15 cellular contexts compared by ENCODE assay signal in genomic region chr17:46166692-46167249, GRCh38. TPM values are rescaled to one million over a fixed set of nuclear protein-coding genes. Genes with fewer than 3 reads are reported as not detected.
DNase-seq lines count a peak whose midpoint lies in the region; ATAC-seq and TF ChIP-seq lines count a peak whose summit lies in the region.
"Had no signal": no experiment of that assay in that cellular context is flagged by ENCODE, and none has a peak within 500 bp of the region (broad histone marks: within the 10 kb centered on the region; RNA-seq: fewer than 3 reads in every experiment).

No MANE protein-coding gene starts in this region.

- H3K9me3 Mint-ChIP-seq in Caco-2 (ENCODE audit: unreplicated experiment) (no peaks in the 10 kb centered on the region), WTC11 (no peaks in the 10 kb centered on the region), natural killer cell (no peaks in the 10 kb centered on the region)

- H3K56ac ChIP-seq in mesendoderm (ENCODE audit: low read length), result no peak overlapping the region

- no peak overlapping the region for H3K9ac ChIP-seq in mesendoderm (ENCODE audit: low read length)
- H3K9ac ChIP-seq in trophoblast cell (ENCODE audit: low read length), result no peak overlapping the region

- POLR2A ChIA-PET in A673 (lab: Charles Lee; ENCODE audit: low non-redundant PET) (no interaction called here), Caco-2 (lab: Charles Lee) (no interaction called here), WTC11 (lab: Charles Lee) (no interaction called here)

- H3K27ac ChIP-seq in A673 (ENCODE audit: low read depth, low read length, poor library complexity, severe bottlenecking) (peak overlapping the region; percentile 65), mesendoderm (ENCODE audit: low read depth, low read length) (no peak overlapping the region), trophoblast cell (ENCODE audit: low read depth, low read length) (no peak overlapping the region)
- H3K27ac ChIP-seq: brain microvascular endothelial cell had no signal

- intact Hi-C loops in A673 (cut with micrococcal nuclease; ENCODE audit: unreplicated experiment) (no loop called here), Caco-2 (cut with micrococcal nuclease; ENCODE audit: unreplicated experiment) (no loop called here), natural killer cell (cut with micrococcal nuclease) (no loop called here)

- no peak overlapping the region for H2BK12ac ChIP-seq in trophoblast cell (ENCODE audit: low read length)

- H3K79me2 ChIP-seq in mesendoderm (ENCODE audit: control insufficient read depth, insufficient read depth, low read length), result peaks cover 93% of the 10 kb centered on the region
- H3K79me2 ChIP-seq in trophoblast cell (ENCODE audit: control insufficient read depth, insufficient read depth, low read length, poor library complexity), result peaks cover 25% of the 10 kb centered on the region

- DNase-seq in A673 (ENCODE audit: low spot score), result no peak
- DNase-seq in Caco-2, result no peak
- DNase-seq in WTC11 (ENCODE audit: low spot score), result no peak
- no peak for DNase-seq in natural killer cell
- DNase-seq in mesendoderm, result no peak
- no peak for DNase-seq in trophoblast cell
- DNase-seq: activated CD8-positive, alpha-beta memory T cell treated with anti-CD3 and anti-CD28 coated beads for 24 hours; activated gamma-delta T cell; BE2C; brain microvascular endothelial cell; NCI-H1930; NCI-H510A treated with DMSO at 0.1 percent for 48 hours had no signal

- H2AFZ ChIP-seq in trophoblast cell (ENCODE audit: insufficient read depth, low read length, poor library complexity), result no peak overlapping the region

- TF ChIP-seq CTCF in A673 (conservative IDR thresholded peaks at IDR 0.05; ENCODE audit: low read depth, low read length) (no peak), Caco-2 (IDR thresholded peaks at IDR 0.05; ENCODE audit: insufficient read depth in 1 of 2, low read depth in 1 of 2, low read length in 1 of 2, severe bottlenecking in 1 of 2, unreplicated experiment in 1 of 2) (no peak), WTC11 (IDR thresholded peaks at IDR 0.05) (no peak), natural killer cell (IDR thresholded peaks at IDR 0.05) (no peak)

- CTCF ChIA-PET in A673 (lab: Charles Lee), result interaction anchor here (0.6 to 1.3 kb wide), 2 partner anchors 9 to 26 kb away, joined by 3 to 6 read pairs; partner anchors contain the start of gene KANSL1
- CTCF ChIA-PET in Caco-2 (lab: Charles Lee), result no interaction called here
- CTCF ChIA-PET in WTC11 (lab: Charles Lee), result no interaction called here

- H3K27me3 Mint-ChIP-seq in Caco-2 (ENCODE audit: insufficient read depth, unreplicated experiment), result no peaks in the 10 kb centered on the region
- H3K27me3 Mint-ChIP-seq in WTC11 (ENCODE audit: low read depth), result no peaks in the 10 kb centered on the region
- H3K27me3 Mint-ChIP-seq in natural killer cell (ENCODE audit: low read depth in 2 of 2), result no peaks in the 10 kb centered on the region

- no peak overlapping the region for H3K4ac ChIP-seq in mesendoderm (ENCODE audit: low read depth, low read length)
- H3K4ac ChIP-seq in trophoblast cell (ENCODE audit: low read depth, low read length), result no peak overlapping the region

- H3K36me3 Mint-ChIP-seq in Caco-2 (ENCODE audit: insufficient read depth, unreplicated experiment) (peaks cover 49% of the 10 kb centered on the region), WTC11 (peaks cover 27% of the 10 kb centered on the region), natural killer cell (peaks cover 10% of the 10 kb centered on the region)

- no peak overlapping the region for H2BK15ac ChIP-seq in mesendoderm (replicated peaks; ENCODE audit: low read depth)

- no peak overlapping the region for H4K5ac ChIP-seq in mesendoderm (ENCODE audit: low read length)

- H3K27me3 ChIP-seq in A673 (replicated peaks; ENCODE audit: insufficient read depth, low read depth, low read length, poor library complexity) (no peaks in the 10 kb centered on the region), Caco-2 (replicated peaks; ENCODE audit: control insufficient read depth, insufficient read depth, low read length) (no peaks in the 10 kb centered on the region), mesendoderm (ENCODE audit: insufficient read depth, low read length, poor library complexity) (no peaks in the 10 kb centered on the region), trophoblast cell (ENCODE audit: insufficient read depth, low read length) (no peaks in the 10 kb centered on the region)
- H3K27me3 ChIP-seq: BE2C, brain microvascular endothelial cell had no signal

- H3K23ac ChIP-seq in mesendoderm (ENCODE audit: low read length), result no peak overlapping the region
- no peak overlapping the region for H3K23ac ChIP-seq in trophoblast cell (ENCODE audit: low read length)

- no CpG with 5 or more reads among the region's 2 CpGs for WGBS in mesendoderm (ENCODE audit: extremely low coverage, insufficient coverage, low lambda C conversion rate)
- WGBS in trophoblast cell (ENCODE audit: extremely low coverage, insufficient coverage, insufficient read length), result no CpG with 5 or more reads among the region's 2 CpGs

- H3K9me3 ChIP-seq in A673 (ENCODE audit: low read depth, low read length, poor library complexity, severe bottlenecking) (no peaks in the 10 kb centered on the region), Caco-2 (0 out of 2 replicates have a peak, but pooled peaks cover 2% of the 10 kb centered on the region), trophoblast cell (ENCODE audit: insufficient read depth, low read depth, low read length) (no peaks in the 10 kb centered on the region)
- H3K9me3 ChIP-seq: BE2C had no signal

- H3K14ac ChIP-seq in trophoblast cell (ENCODE audit: low read length), result no peak overlapping the region

- no peak overlapping the region for H4K8ac ChIP-seq in mesendoderm (ENCODE audit: low read depth, low read length)
- no peak overlapping the region for H4K8ac ChIP-seq in trophoblast cell (ENCODE audit: low read depth, low read length)

- H2AK5ac ChIP-seq in mesendoderm (ENCODE audit: low read length) (no peak overlapping the region), trophoblast cell (ENCODE audit: low read length) (no peak overlapping the region)

- H3K4me3 Mint-ChIP-seq in Caco-2 (ENCODE audit: unreplicated experiment), result no peak overlapping the region
- no peak overlapping the region for H3K4me3 Mint-ChIP-seq in WTC11
- peak overlapping the region; percentile 73 for H3K4me3 Mint-ChIP-seq in natural killer cell

- no peak overlapping the region for H2BK5ac ChIP-seq in mesendoderm (ENCODE audit: low read length)
- no peak overlapping the region for H2BK5ac ChIP-seq in trophoblast cell (ENCODE audit: low read depth, low read length, poor library complexity)

- H3K18ac ChIP-seq in mesendoderm (ENCODE audit: low read length) (no peak overlapping the region), trophoblast cell (ENCODE audit: low read length) (no peak overlapping the region)

- H3K79me1 ChIP-seq in mesendoderm (ENCODE audit: low read length) (peaks cover 20% of the 10 kb centered on the region), trophoblast cell (ENCODE audit: low read length) (no peaks in the 10 kb centered on the region)

- BruUV-seq in A673 (replicated peaks; lab: Mats Ljungman, UMichigan) (no TSS peak), Caco-2 (replicated peaks; lab: Mats Ljungman, UMichigan) (no TSS peak)

- H3K4me3 ChIP-seq in A673 (ENCODE audit: low read depth, low read length, poor library complexity, severe bottlenecking) (no peak overlapping the region), Caco-2 (ENCODE audit: low read depth, low read length) (no peak overlapping the region), mesendoderm (ENCODE audit: low read length) (no peak overlapping the region), trophoblast cell (ENCODE audit: low read depth, low read length) (no peak overlapping the region)

- no peak overlapping the region for H2BK120ac ChIP-seq in mesendoderm (ENCODE audit: low read depth, low read length)
- H2BK120ac ChIP-seq in trophoblast cell (ENCODE audit: insufficient read depth, low read length, poor library complexity), result no peak overlapping the region

- H3K27ac Mint-ChIP-seq in Caco-2 (ENCODE audit: unreplicated experiment) (peak overlapping the region; percentile 71), WTC11 (0 out of 2 replicates have a peak overlapping the region, but pooled peaks have one; percentile 16), natural killer cell (peak overlapping the region; percentile 32 to 83)

- H4K12ac ChIP-seq in trophoblast cell (ENCODE audit: low read depth, low read length), result no peak overlapping the region

- peaks cover 37% of the 10 kb centered on the region for H3K4me1 Mint-ChIP-seq in Caco-2 (ENCODE audit: low read depth, unreplicated experiment)
- H3K4me1 Mint-ChIP-seq in WTC11, result peaks cover 59% of the 10 kb centered on the region
- H3K4me1 Mint-ChIP-seq in natural killer cell, result peaks cover 74 to 83% of the 10 kb centered on the region in 2 donors

- H4K91ac ChIP-seq in trophoblast cell (ENCODE audit: low read depth, low read length), result no peak overlapping the region

- H3K4me1 ChIP-seq in A673 (ENCODE audit: insufficient read depth, low read length, poor library complexity, severe bottlenecking) (peaks cover 46% of the 10 kb centered on the region), Caco-2 (peaks cover 28% of the 10 kb centered on the region), mesendoderm (ENCODE audit: control insufficient read depth, low read depth, low read length) (peaks cover 5% of the 10 kb centered on the region), trophoblast cell (ENCODE audit: control insufficient read depth in 1 of 2, insufficient read depth in 2 of 2, low read length in 2 of 2) (peaks cover 0 to 1% of the 10 kb centered on the region in 2 experiments)
- H3K4me1 ChIP-seq: BE2C had no signal

- ATAC-seq in WTC11, result no peak
- ATAC-seq in natural killer cell, result no peak
- no peak for ATAC-seq in HG02840 (IDR thresholded peaks at IDR 0.05; ENCODE audit: low FRiP score, unreplicated experiment)
- ATAC-seq in GM18873 (IDR thresholded peaks at IDR 0.05; ENCODE audit: low FRiP score, unreplicated experiment), result no peak
- ATAC-seq: left lobe of liver had no signal

- H3K36me3 ChIP-seq in A673 (ENCODE audit: insufficient read depth, low read length, poor library complexity, severe bottlenecking) (peaks cover 30% of the 10 kb centered on the region), Caco-2 (ENCODE audit: control insufficient read depth, insufficient read depth, low read length) (peaks cover 3% of the 10 kb centered on the region; the same call in 1 of the 2 replicates), mesendoderm (ENCODE audit: control insufficient read depth, insufficient read depth, low read length) (peaks cover 12% of the 10 kb centered on the region), trophoblast cell (ENCODE audit: control insufficient read depth in 1 of 2, insufficient read depth in 2 of 2, low read length in 2 of 2) (peaks cover 18% of the 10 kb centered on the region in 2 experiments)

- H3K4me2 ChIP-seq in mesendoderm (ENCODE audit: low read length) (no peak overlapping the region), trophoblast cell (ENCODE audit: low read length) (no peak overlapping the region)

RNA-seq across cellular contexts. Expression of gene KANSL1, which starts 26.5 kb away (rescaled TPM):
- total RNA-seq in A673 (2021) (64.9 and 77.6 TPM in 2 replicates), Caco-2 (2022) (83.0 and 88.9 TPM in 2 replicates), WTC11 (2021) (66.4 to 72.7 TPM (median 68.5 TPM) in 3 replicates), natural killer cell (100 to 1,000 TPM; 202 to 240 (median 220) TPM)
- polyA plus RNA-seq in mesendoderm (2013, experiment 1 of 2), result 34.9 TPM
- 34.7 TPM for polyA plus RNA-seq in mesendoderm (2013, experiment 2 of 2)
- 34.1 and 34.6 TPM in 2 replicates for polyA plus RNA-seq in trophoblast cell (2013)

Comparison
In these comparisons a context has a peak if more than half of its experiments do, and no peak if none do; other contexts are left out.
1. H3K27ac Mint-ChIP-seq: peak in every context shown above with its lines; median percentile 71 in Caco-2; 58 in natural killer cell; 16 in WTC11.